ENCODE assay signal across 9 cellular contexts in the genomic region with DNA sequence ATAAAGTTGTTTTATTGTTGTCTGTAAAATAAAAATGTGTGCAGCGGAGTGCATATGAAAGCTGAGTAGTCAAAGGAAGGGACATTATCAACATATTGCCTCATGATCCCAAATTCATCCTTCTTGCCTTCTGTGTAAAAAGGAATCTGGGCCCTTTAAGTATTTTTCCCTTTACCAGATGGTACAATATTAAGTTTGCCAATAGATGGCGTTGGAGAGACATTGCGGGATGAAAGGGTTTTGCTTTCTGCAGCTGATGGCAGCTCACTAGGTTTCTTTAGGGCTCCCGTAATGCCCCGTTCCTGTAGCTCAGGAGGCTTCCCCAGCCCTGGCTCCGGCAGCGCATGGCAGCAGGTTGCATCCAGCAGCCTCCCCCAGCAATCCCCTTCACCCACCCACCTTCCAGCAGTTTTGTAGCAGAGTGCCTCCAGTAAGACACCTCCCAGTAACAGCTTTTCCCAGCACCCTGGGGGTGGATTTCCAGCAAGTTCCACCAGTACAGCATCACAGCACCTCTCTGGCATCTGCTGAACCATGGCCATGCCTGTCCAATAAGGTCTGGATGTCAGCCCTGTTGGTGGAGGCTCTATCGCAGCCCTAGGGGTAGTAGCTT.
DNase-seq lines count a peak whose midpoint lies in the region; ATAC-seq and TF ChIP-seq lines count a peak whose summit lies in the region.
"Had no signal": no experiment of that assay in that cellular context is flagged by ENCODE, and none has a peak within 500 bp of the region (broad histone marks: within the 10 kb centered on the region; RNA-seq: fewer than 3 reads in every experiment).

No MANE protein-coding gene starts in this region.

- no peak for TF ChIP-seq POLR2A in uterus (IDR thresholded peaks at IDR 0.05)

- intact Hi-C loops in uterus (cut with DNase I; ENCODE audit: low total_unique reads) = no loop called here

- H3K36me3 Mint-ChIP-seq in T-helper 2 cell treated with Interferon-gamma antibody and Interleukin-4, amounts not matched to agents 5 μg/mL and 100 μg/mL, for 36 hours (ENCODE audit: low read depth) = no peaks in the 10 kb centered on the region

- peak; percentile 43 for ATAC-seq in foreskin keratinocyte

- no peaks in the 10 kb centered on the region for H3K36me3 ChIP-seq in uterus

- no peak overlapping the region for H3K4me3 ChIP-seq in HFF-Myc (replicated peaks; ENCODE audit: low read depth, low read length)
- H3K4me3 ChIP-seq in uterus = no peak overlapping the region

- peak; percentile 7 for DNase-seq in DMS114 treated with DMSO at 0.1 percent for 48 hours (lab: John Stamatoyannopoulos, UW; ENCODE audit: unreplicated experiment)
- DNase-seq in HFF-Myc (ENCODE audit: extremely low read depth, low read depth) = no peak
- DNase-seq in SHP77 (lab: John Stamatoyannopoulos, UW) = peak; percentile 54 to 60
- DNase-seq in foreskin keratinocyte = no peak
- DNase-seq in DMS79 treated with DMSO at 0.1 percent for 48 hours (lab: John Stamatoyannopoulos, UW) = no peak
- no peak for DNase-seq in T-helper 2 cell treated with Interferon-gamma antibody and Interleukin-4, amounts not matched to agents 5 μg/mL and 100 μg/mL, for 36 hours (ENCODE audit: low spot score)
- DNase-seq in GM19238 (ENCODE audit: insufficient read length, low spot score) = no peak
- no peak for DNase-seq in uterus
- DNase-seq: NCI-H1436 treated with DMSO at 0.1 percent for 48 hours had no signal

- peaks cover 6% of the 10 kb centered on the region for H3K27me3 Mint-ChIP-seq in T-helper 2 cell treated with Interferon-gamma antibody and Interleukin-4, amounts not matched to agents 5 μg/mL and 100 μg/mL, for 36 hours (ENCODE audit: low read depth)

- H3K27me3 ChIP-seq in foreskin keratinocyte (peaks cover 7% of the 10 kb centered on the region), uterus (no peaks in the 10 kb centered on the region)

- no peak overlapping the region for H3K27ac Mint-ChIP-seq in T-helper 2 cell treated with Interferon-gamma antibody and Interleukin-4, amounts not matched to agents 5 μg/mL and 100 μg/mL, for 36 hours

- no peaks in the 10 kb centered on the region for H3K4me1 Mint-ChIP-seq in T-helper 2 cell treated with Interferon-gamma antibody and Interleukin-4, amounts not matched to agents 5 μg/mL and 100 μg/mL, for 36 hours (ENCODE audit: low read depth)

- H3K9me3 Mint-ChIP-seq in T-helper 2 cell treated with Interferon-gamma antibody and Interleukin-4, amounts not matched to agents 5 μg/mL and 100 μg/mL, for 36 hours = no peaks in the 10 kb centered on the region

- H3K4me3 Mint-ChIP-seq in T-helper 2 cell treated with Interferon-gamma antibody and Interleukin-4, amounts not matched to agents 5 μg/mL and 100 μg/mL, for 36 hours = no peak overlapping the region

- no peaks in the 10 kb centered on the region for H3K4me1 ChIP-seq in foreskin keratinocyte
- H3K4me1 ChIP-seq in uterus = no peaks in the 10 kb centered on the region

- peak; percentile 47 for TF ChIP-seq CTCF in HFF-Myc (IDR thresholded peaks at IDR 0.05; ENCODE audit: low read depth, low read length, missing control alignments)
- TF ChIP-seq CTCF in foreskin keratinocyte (conservative IDR thresholded peaks at IDR 0.05) = peak; percentile 65
- TF ChIP-seq CTCF in uterus (IDR thresholded peaks at IDR 0.05) = no peak

- peaks cover 0 to 4% of the 10 kb centered on the region in 2 donors for H3K9me3 ChIP-seq in uterus

- no peak overlapping the region for H3K27ac ChIP-seq in foreskin keratinocyte
- no peak overlapping the region for H3K27ac ChIP-seq in uterus

Comparison
In these comparisons a context has a peak if more than half of its experiments do, and no peak if none do; other contexts are left out.
1. DNase-seq: peak in DMS114 treated with DMSO at 0.1 percent for 48 hours (single experiment) and SHP77 (2 of 2); none in HFF-Myc (single experiment), foreskin keratinocyte (0 of 2), DMS79 treated with DMSO at 0.1 percent for 48 hours (single experiment), T-helper 2 cell treated with Interferon-gamma antibody and Interleukin-4, amounts not matched to agents 5 μg/mL and 100 μg/mL, for 36 hours (single experiment), GM19238 (single experiment) and uterus (0 of 2).
2. CTCF ChIP-seq: peak in HFF-Myc (single experiment) and foreskin keratinocyte (single experiment); none in uterus (0 of 4).